1 cellular context compared by ENCODE assay signal in the genomic region with DNA sequence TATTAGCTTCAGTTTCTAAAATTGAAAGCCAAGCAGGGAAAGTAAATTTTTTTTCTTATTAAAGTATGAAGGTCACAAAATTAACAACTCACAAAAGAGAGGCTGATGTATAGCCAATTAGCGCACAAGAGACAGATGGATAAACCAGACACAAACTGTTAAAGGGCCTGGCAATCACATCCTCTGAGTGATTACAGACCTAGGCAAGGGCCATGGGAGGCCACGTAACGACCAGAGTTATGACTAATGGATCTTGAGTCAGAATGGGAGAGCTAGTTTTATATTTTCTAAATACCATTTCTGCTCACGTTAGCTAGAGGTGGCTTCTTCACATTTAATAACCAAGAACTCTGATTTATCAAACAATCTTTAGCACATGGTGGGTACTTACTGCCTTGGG.
TF ChIP-seq lines count a peak whose summit lies in the region.

No MANE protein-coding gene starts in this region.

TF ChIP-seq in HCT116, 20 proteins besides CTCF, POLR2A, EP300 and RAD21:
- no peak for TF ChIP-seq REST (IDR thresholded peaks at IDR 0.05; ENCODE audit: low read depth)
- no peak for TF ChIP-seq JUND (IDR thresholded peaks at IDR 0.05)
- no peak for TF ChIP-seq EGR1 (IDR thresholded peaks at IDR 0.05; ENCODE audit: low read depth)
- no peak for TF ChIP-seq YY1 (IDR thresholded peaks at IDR 0.05; ENCODE audit: extremely low read depth, insufficient replicate concordance, low read depth, low read length)
- no peak for TF ChIP-seq ZFX (IDR thresholded peaks at IDR 0.05)
- TF ChIP-seq ELF1 (IDR thresholded peaks at IDR 0.05; ENCODE audit: borderline replicate concordance, low read depth) = no peak
- no peak for TF ChIP-seq SIN3A (IDR thresholded peaks at IDR 0.05; ENCODE audit: low read depth)
- no peak for TF ChIP-seq POLR2AphosphoS5 (IDR thresholded peaks at IDR 0.05; ENCODE audit: low read depth, low read length)
- TF ChIP-seq ZNF274 (IDR thresholded peaks at IDR 0.05; ENCODE audit: low read depth, low read length) = no peak
- TF ChIP-seq CEBPB (IDR thresholded peaks at IDR 0.05; ENCODE audit: low read depth) = no peak
- no peak for TF ChIP-seq SP1 (IDR thresholded peaks at IDR 0.05; ENCODE audit: low read depth)
- no peak for TF ChIP-seq FOSL1 (IDR thresholded peaks at IDR 0.05; ENCODE audit: low read depth)
- no peak for TF ChIP-seq EZH2phosphoT487 (IDR thresholded peaks at IDR 0.05; ENCODE audit: borderline replicate concordance)
- TF ChIP-seq CBX3 (IDR thresholded peaks at IDR 0.05; ENCODE audit: low read depth) = no peak
- TF ChIP-seq SRF (IDR thresholded peaks at IDR 0.05; ENCODE audit: low read depth) = no peak
- TF ChIP-seq EZH2 (IDR thresholded peaks at IDR 0.05) = no peak
- TF ChIP-seq, protein P1, sequence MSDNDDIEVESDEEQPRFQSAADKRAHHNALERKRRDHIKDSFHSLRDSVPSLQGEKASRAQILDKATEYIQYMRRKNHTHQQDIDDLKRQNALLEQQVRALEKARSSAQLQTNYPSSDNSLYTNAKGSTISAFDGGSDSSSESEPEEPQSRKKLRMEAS (IDR thresholded peaks at IDR 0.05) = no peak
- TF ChIP-seq, protein P2, sequence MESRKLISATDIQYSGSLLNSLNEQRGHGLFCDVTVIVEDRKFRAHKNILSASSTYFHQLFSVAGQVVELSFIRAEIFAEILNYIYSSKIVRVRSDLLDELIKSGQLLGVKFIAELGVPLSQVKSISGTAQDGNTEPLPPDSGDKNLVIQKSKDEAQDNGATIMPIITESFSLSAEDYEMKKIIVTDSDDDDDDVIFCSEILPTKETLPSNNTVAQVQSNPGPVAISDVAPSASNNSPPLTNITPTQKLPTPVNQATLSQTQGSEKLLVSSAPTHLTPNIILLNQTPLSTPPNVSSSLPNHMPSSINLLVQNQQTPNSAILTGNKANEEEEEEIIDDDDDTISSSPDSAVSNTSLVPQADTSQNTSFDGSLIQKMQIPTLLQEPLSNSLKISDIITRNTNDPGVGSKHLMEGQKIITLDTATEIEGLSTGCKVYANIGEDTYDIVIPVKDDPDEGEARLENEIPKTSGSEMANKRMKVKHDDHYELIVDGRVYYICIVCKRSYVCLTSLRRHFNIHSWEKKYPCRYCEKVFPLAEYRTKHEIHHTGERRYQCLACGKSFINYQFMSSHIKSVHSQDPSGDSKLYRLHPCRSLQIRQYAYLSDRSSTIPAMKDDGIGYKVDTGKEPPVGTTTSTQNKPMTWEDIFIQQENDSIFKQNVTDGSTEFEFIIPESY (IDR thresholded peaks at IDR 0.05; ENCODE audit: extremely low read depth, insufficient replicate concordance, low read length) = no peak
- no peak for TF ChIP-seq TCF7L2 (IDR thresholded peaks at IDR 0.05; ENCODE audit: borderline replicate concordance, extremely low read depth, insufficient read depth, insufficient read length)
